Comparison of ENCODE assay signal across 1 cellular context in the genomic region with DNA sequence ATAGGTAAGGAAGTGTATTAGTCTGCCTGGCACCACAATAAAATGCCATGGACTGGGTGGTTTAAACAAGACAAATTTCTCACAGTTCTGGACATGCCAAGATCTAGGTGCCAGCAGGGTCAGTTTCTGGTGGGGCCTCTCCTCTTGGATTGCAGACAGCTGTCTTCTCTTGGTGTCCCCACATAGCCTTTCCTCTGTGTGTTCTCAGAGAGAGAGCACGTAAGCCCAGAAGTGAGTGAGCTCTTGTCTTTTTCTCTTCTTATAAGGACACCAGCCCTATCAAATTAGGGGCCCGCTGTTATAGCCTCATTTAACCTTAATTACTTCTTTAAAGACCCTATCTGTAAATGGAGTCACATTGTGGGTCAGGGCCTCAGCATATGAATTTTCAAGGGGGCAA.
TF ChIP-seq lines count a peak whose summit lies in the region.

No MANE protein-coding gene starts in this region.

TF ChIP-seq in HepG2, 621 proteins besides CTCF, POLR2A, EP300 and RAD21:
- TF ChIP-seq IKZF1 (IDR thresholded peaks at IDR 0.05), result no peak
- no peak for TF ChIP-seq SIN3A (IDR thresholded peaks at IDR 0.05; ENCODE audit: borderline replicate concordance, low read depth, low read length)
- TF ChIP-seq CAMTA2 (CRISPR knock-in tag; IDR thresholded peaks at IDR 0.05; ENCODE audit: borderline replicate concordance), result no peak
- TF ChIP-seq SAP130 (CRISPR knock-in tag; IDR thresholded peaks at IDR 0.05; ENCODE audit: low read depth), result peak; percentile 5; the same call in 1 of the 2 replicates
- no peak for TF ChIP-seq ZNF703 (CRISPR knock-in tag; IDR thresholded peaks at IDR 0.05; ENCODE audit: borderline replicate concordance)
- TF ChIP-seq, protein P1, sequence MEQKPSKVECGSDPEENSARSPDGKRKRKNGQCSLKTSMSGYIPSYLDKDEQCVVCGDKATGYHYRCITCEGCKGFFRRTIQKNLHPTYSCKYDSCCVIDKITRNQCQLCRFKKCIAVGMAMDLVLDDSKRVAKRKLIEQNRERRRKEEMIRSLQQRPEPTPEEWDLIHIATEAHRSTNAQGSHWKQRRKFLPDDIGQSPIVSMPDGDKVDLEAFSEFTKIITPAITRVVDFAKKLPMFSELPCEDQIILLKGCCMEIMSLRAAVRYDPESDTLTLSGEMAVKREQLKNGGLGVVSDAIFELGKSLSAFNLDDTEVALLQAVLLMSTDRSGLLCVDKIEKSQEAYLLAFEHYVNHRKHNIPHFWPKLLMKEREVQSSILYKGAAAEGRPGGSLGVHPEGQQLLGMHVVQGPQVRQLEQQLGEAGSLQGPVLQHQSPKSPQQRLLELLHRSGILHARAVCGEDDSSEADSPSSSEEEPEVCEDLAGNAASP (CRISPR knock-in tag; IDR thresholded peaks at IDR 0.05; ENCODE audit: borderline replicate concordance), result peak; percentile 53; the same call in 1 of the 2 replicates
- no peak for TF ChIP-seq FOSL1 (CRISPR knock-in tag; IDR thresholded peaks at IDR 0.05; ENCODE audit: borderline replicate concordance)
- TF ChIP-seq, protein P2, sequence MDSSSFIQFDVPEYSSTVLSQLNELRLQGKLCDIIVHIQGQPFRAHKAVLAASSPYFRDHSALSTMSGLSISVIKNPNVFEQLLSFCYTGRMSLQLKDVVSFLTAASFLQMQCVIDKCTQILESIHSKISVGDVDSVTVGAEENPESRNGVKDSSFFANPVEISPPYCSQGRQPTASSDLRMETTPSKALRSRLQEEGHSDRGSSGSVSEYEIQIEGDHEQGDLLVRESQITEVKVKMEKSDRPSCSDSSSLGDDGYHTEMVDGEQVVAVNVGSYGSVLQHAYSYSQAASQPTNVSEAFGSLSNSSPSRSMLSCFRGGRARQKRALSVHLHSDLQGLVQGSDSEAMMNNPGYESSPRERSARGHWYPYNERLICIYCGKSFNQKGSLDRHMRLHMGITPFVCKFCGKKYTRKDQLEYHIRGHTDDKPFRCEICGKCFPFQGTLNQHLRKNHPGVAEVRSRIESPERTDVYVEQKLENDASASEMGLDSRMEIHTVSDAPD (CRISPR knock-in tag; IDR thresholded peaks at IDR 0.05), result no peak
